ENCODE assay signal across 23 cellular contexts in genomic region chr13:87295636-87296035, GRCh38.
"Had no signal": no experiment of that assay in that cellular context is flagged by ENCODE, and none has a peak within 500 bp of the region (broad histone marks: within the 10 kb centered on the region; RNA-seq: fewer than 3 reads in every experiment).

No MANE protein-coding gene starts in this region.

- H3K36me3 Mint-ChIP-seq: activated CD4-positive, alpha-beta memory T cell treated with anti-CD3 and anti-CD28 coated beads for 36 hours; activated naive CD4-positive, alpha-beta T cell treated with anti-CD3 and anti-CD28 coated beads, Interleukin-2, amount 50 U/mL, for 24 hours; type B pancreatic cell had no signal

- H3K27me3 ChIP-seq: ascending aorta, vagina had no signal

- H3K4me1 Mint-ChIP-seq: activated naive CD4-positive, alpha-beta T cell treated with anti-CD3 and anti-CD28 coated beads, Interleukin-2, amount 50 U/mL, for 24 hours; endodermal cell; nephron; T-helper 17 cell had no signal

- H3K4me3 Mint-ChIP-seq: activated CD4-positive, alpha-beta memory T cell treated with anti-CD3 and anti-CD28 coated beads for 36 hours; activated naive CD4-positive, alpha-beta T cell treated with anti-CD3 and anti-CD28 coated beads, Interleukin-2, amount 50 U/mL, for 24 hours; activated T-cell treated with anti-CD3 and anti-CD28 coated beads, Interleukin-2, amount 50 U/mL, for 72 hours; endodermal cell; nephron; T-helper 17 cell; type B pancreatic cell had no signal

- H3K9me3 ChIP-seq: ascending aorta, thoracic aorta, vagina had no signal

- H3K4me3 ChIP-seq: ascending aorta, thoracic aorta, vagina had no signal

- ATAC-seq: activated T-cell treated with anti-CD3 and anti-CD28 coated beads, Interleukin-2, amount 50 U/mL, for 72 hours; left cardiac atrium; sciatic nerve; T-helper 17 cell had no signal

- H3K27ac Mint-ChIP-seq: activated CD4-positive, alpha-beta memory T cell treated with anti-CD3 and anti-CD28 coated beads for 36 hours; activated naive CD4-positive, alpha-beta T cell treated with anti-CD3 and anti-CD28 coated beads, Interleukin-2, amount 50 U/mL, for 24 hours; activated T-cell treated with anti-CD3 and anti-CD28 coated beads, Interleukin-2, amount 50 U/mL, for 72 hours; endodermal cell; nephron; T-helper 17 cell; type B pancreatic cell had no signal

- H3K9me3 Mint-ChIP-seq: endodermal cell, nephron, type B pancreatic cell had no signal

- H3K27ac ChIP-seq: ascending aorta, epithelial cell of prostate, thoracic aorta, vagina had no signal

- H3K4me1 ChIP-seq: ascending aorta, vagina had no signal

- H3K36me3 ChIP-seq: ascending aorta, thoracic aorta, vagina had no signal

- H3K27me3 Mint-ChIP-seq: activated CD4-positive, alpha-beta memory T cell treated with anti-CD3 and anti-CD28 coated beads for 36 hours; activated naive CD4-positive, alpha-beta T cell treated with anti-CD3 and anti-CD28 coated beads, Interleukin-2, amount 50 U/mL, for 24 hours; T-helper 17 cell; type B pancreatic cell had no signal

- DNase-seq: activated CD4-positive, alpha-beta memory T cell treated with anti-CD3 and anti-CD28 coated beads for 36 hours; activated CD4-positive, alpha-beta T cell treated with anti-CD3 and anti-CD28 coated beads for 48 hours; activated gamma-delta T cell; activated T-cell treated with anti-CD3 and anti-CD28 coated beads, Interleukin-2, amount 50 U/mL, for 72 hours; cerebellar nuclear complex; cortex of kidney; endodermal cell; left cardiac atrium; nucleus accumbens; posterior cingulate gyrus; small intestine; stimulated activated CD4-positive, alpha-beta T cell treated with anti-CD3 and anti-CD28 coated beads, Interleukin-4, amount 100 ng/mL, for 1 hour; stimulated activated naive CD4-positive, alpha-beta T cell; SW 1271; T-helper 17 cell had no signal
